1 cellular context compared by ENCODE assay signal in the genomic region with DNA sequence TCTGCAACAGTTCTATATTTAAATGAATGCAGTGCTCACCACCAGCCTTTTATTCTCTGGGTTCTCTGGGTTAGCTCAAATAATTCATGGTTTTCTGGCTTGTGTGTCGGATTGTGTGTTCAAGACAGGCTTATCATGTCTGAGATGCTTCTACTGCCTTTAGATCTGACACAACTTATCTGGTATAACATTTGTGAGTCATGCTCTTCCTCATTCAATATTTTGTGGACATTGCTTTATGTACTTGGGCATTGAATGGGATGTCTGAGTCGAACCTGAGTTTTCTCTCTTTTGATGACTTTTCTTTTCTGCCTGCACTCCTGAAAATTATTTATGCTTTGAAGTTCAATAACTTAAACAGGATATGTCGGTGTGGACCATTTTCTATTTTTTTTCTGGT.
TF ChIP-seq lines count a peak whose summit lies in the region.

No MANE protein-coding gene starts in this region.

TF ChIP-seq in IMR-90, 13 proteins besides CTCF, POLR2A, EP300 and RAD21 (continued from another document):
- TF ChIP-seq RCOR1 (IDR thresholded peaks at IDR 0.05; ENCODE audit: insufficient replicate concordance, low read length) (no peak), MAFK (IDR thresholded peaks at IDR 0.05; ENCODE audit: low read depth, low read length) (no peak), BHLHE40 (IDR thresholded peaks at IDR 0.05; ENCODE audit: low read depth, low read length) (no peak), SMC3 (IDR thresholded peaks at IDR 0.05; ENCODE audit: low read depth, low read length) (no peak), ELK1 (IDR thresholded peaks at IDR 0.05; ENCODE audit: borderline replicate concordance, low read depth, low read length) (no peak), NFE2L2 (IDR thresholded peaks at IDR 0.05; ENCODE audit: low read depth, low read length) (no peak)
